ENCODE assay signal across 17 cellular contexts in genomic region chr9:35681341-35682002, GRCh38. TPM values are rescaled to one million over a fixed set of nuclear protein-coding genes. Genes with fewer than 3 reads are reported as not detected.
DNase-seq lines count a peak whose midpoint lies in the region; ATAC-seq and TF ChIP-seq lines count a peak whose summit lies in the region.
"Had no signal": no experiment of that assay in that cellular context is flagged by ENCODE, and none has a peak within 500 bp of the region (broad histone marks: within the 10 kb centered on the region; RNA-seq: fewer than 3 reads in every experiment).

No MANE protein-coding gene starts in this region.

- intact Hi-C loops in IMR-90 (cut with micrococcal nuclease): loop anchor here (2.0 to 10.0 kb wide), 2 partner anchors 17 to 77 kb away; partner anchors contain the start of genes ARHGEF39 and TESK1
- intact Hi-C loops in transverse colon (cut with DNase I; ENCODE audit: low total_unique reads): no loop called here
- intact Hi-C loops in ovary (cut with DNase I): no loop called here

- H2BK20ac ChIP-seq in IMR-90 (ENCODE audit: low read depth, low read length): no peak overlapping the region

- peak overlapping the region; percentile 21 for H2AFZ ChIP-seq in IMR-90 (replicated peaks; ENCODE audit: low read length, poor library complexity)

- H3K14ac ChIP-seq in IMR-90 (replicated peaks; ENCODE audit: low read depth, low read length): peak overlapping the region; percentile 53; the same call in 1 of the 2 replicates

- peak overlapping the region; percentile 17 for H2AK9ac ChIP-seq in IMR-90 (replicated peaks; ENCODE audit: low read depth, low read length, poor library complexity)

- H3K27me3 ChIP-seq in IMR-90 (ENCODE audit: control insufficient read depth, insufficient read depth, low read length) (no peaks in the 10 kb centered on the region), muscle layer of duodenum (ENCODE audit: low read depth, low read length) (peaks cover under 1% of the 10 kb centered on the region), transverse colon (no peaks in the 10 kb centered on the region), ovary (no peaks in the 10 kb centered on the region)
- H3K27me3 ChIP-seq: colonic mucosa, testis had no signal

- H2BK120ac ChIP-seq in IMR-90 (ENCODE audit: low read depth, low read length): no peak overlapping the region

- CTCF ChIA-PET in IMR-90 (lab: Yijun Ruan, JAX): no interaction called here

- H3K23ac ChIP-seq in IMR-90 (ENCODE audit: low read depth, low read length): peak overlapping the region; percentile 63

- peak overlapping the region; percentile 50 for H3K18ac ChIP-seq in IMR-90 (ENCODE audit: low read depth, low read length)

- H3K27ac ChIP-seq in IMR-90 (ENCODE audit: insufficient read depth, low read length) (peak overlapping the region; percentile 47), muscle layer of duodenum (ENCODE audit: low read length) (peak overlapping the region; percentile 61), transverse colon (peak overlapping the region; percentile 29 to 95 (median 92)), ovary (no peak overlapping the region)
- H3K27ac ChIP-seq: C4-2B, colonic mucosa, testis had no signal

- ATAC-seq in IMR-90 (ENCODE audit: low read depth): peak; percentile 4
- no peak for ATAC-seq in HG02610 (IDR thresholded peaks at IDR 0.05; ENCODE audit: unreplicated experiment)
- ATAC-seq: T-helper 17 cell had no signal

- dilution Hi-C loops in IMR-90 (cut with HindIII; ENCODE audit: low sequenced_read_pairs, unreplicated experiment): no loop called here

- TF ChIP-seq CTCF in IMR-90 (conservative IDR thresholded peaks at IDR 0.05; ENCODE audit: low read depth, low read length): no peak
- no peak for TF ChIP-seq CTCF in cardiac fibroblast (IDR thresholded peaks at IDR 0.05; ENCODE audit: low read depth, low read length)
- no peak for TF ChIP-seq CTCF in transverse colon (IDR thresholded peaks at IDR 0.05)
- no peak for TF ChIP-seq CTCF in ovary (IDR thresholded peaks at IDR 0.05)

- WGBS in IMR-90 (ENCODE audit: extremely low coverage in 2 of 2, insufficient read length in 1 of 2), 2 experiments: 83% methylated on average over 2 of the region's 3 CpGs; no CpG with 5 or more reads in 1 of the 2 experiments
- 68 to 100% methylated on average over 1 to 3 of the region's 3 CpGs for WGBS in transverse colon (ENCODE audit: low coverage in 1 of 2), 2 donors
- WGBS in ovary, 3 donors: 54 to 59% (median 58%) methylated on average over 3 of the region's 3 CpGs

- peaks cover 52% of the 10 kb centered on the region for H3K4me1 ChIP-seq in IMR-90 (ENCODE audit: control insufficient read depth, insufficient read depth, low read length)
- peaks cover 0 to 30% of the 10 kb centered on the region in 2 donors for H3K4me1 ChIP-seq in muscle layer of duodenum (ENCODE audit: control insufficient read depth in 1 of 2, insufficient read depth in 2 of 2, low read length in 2 of 2)
- H3K4me1 ChIP-seq in transverse colon: peaks cover 0 to 12% (median 0%) of the 10 kb centered on the region in 4 donors
- H3K4me1 ChIP-seq in ovary (ENCODE audit: insufficient read depth): peaks cover 7% of the 10 kb centered on the region
- H3K4me1 ChIP-seq: colonic mucosa had no signal

- H3K36me3 ChIP-seq in IMR-90 (ENCODE audit: control insufficient read depth, insufficient read depth, low read length): peaks cover 49% of the 10 kb centered on the region
- H3K36me3 ChIP-seq in muscle layer of duodenum (ENCODE audit: control insufficient read depth in 1 of 2, insufficient read depth in 2 of 2, low read length in 2 of 2): peaks cover 26 to 37% of the 10 kb centered on the region in 2 donors
- peaks cover 0 to 6% (median 0%) of the 10 kb centered on the region in 4 donors for H3K36me3 ChIP-seq in transverse colon
- H3K36me3 ChIP-seq in ovary: no peaks in the 10 kb centered on the region
- H3K36me3 ChIP-seq: colonic mucosa had no signal

- TF ChIP-seq RAD21 in IMR-90 (IDR thresholded peaks at IDR 0.05; ENCODE audit: low read length): no peak

- no peak overlapping the region for H3K4me3 ChIP-seq in IMR-90 (ENCODE audit: insufficient read depth, low read depth, low read length)
- no peak overlapping the region for H3K4me3 ChIP-seq in cardiac fibroblast (replicated peaks in 1 of 2; ENCODE audit: low read depth in 2 of 2, low read length in 2 of 2)
- H3K4me3 ChIP-seq in muscle layer of duodenum (ENCODE audit: low read depth in 1 of 2, low read length in 2 of 2): no peak overlapping the region
- H3K4me3 ChIP-seq in transverse colon: no peak overlapping the region
- H3K4me3 ChIP-seq in ovary: no peak overlapping the region
- H3K4me3 ChIP-seq: colonic mucosa, testis had no signal

- no peak overlapping the region for H4K91ac ChIP-seq in IMR-90 (ENCODE audit: insufficient read depth, low read depth, low read length)

- no peak overlapping the region for H3K4me2 ChIP-seq in IMR-90 (ENCODE audit: low read depth, low read length)

- H3K9me1 ChIP-seq in IMR-90 (ENCODE audit: insufficient read depth, low read length): peaks cover 53% of the 10 kb centered on the region

- H2BK15ac ChIP-seq in IMR-90 (ENCODE audit: low read depth, low read length): no peak overlapping the region

- peak overlapping the region; percentile 23; the same call in 1 of the 2 replicates for H3K9ac ChIP-seq in IMR-90 (ENCODE audit: low read depth, low read length)

- DNase-seq in IMR-90 (peak; percentile 51), cardiac fibroblast (ENCODE audit: low read depth in 2 of 2) (peak; percentile 35 to 42), transverse colon (no peak), NCI-H1105 treated with DMSO at 0.1 percent for 48 hours (lab: John Stamatoyannopoulos, UW) (no peak), ovary (no peak)
- DNase-seq: activated CD4-positive, alpha-beta T cell treated with anti-CD3 and anti-CD28 coated beads for 48 hours; activated T-cell treated with anti-CD3 and anti-CD28 coated beads, Interleukin-2, amount 50 U/mL, for 1 hour; colonic mucosa; DND-41; NCI-H187 treated with DMSO at 0.1 percent for 48 hours; NCI-H69; occipital lobe; T-helper 17 cell; testis had no signal

- H3K56ac ChIP-seq in IMR-90 (ENCODE audit: extremely low read depth, insufficient read depth, low read length): no peak overlapping the region

- H3K4ac ChIP-seq in IMR-90 (ENCODE audit: low read depth, low read length): peak overlapping the region; percentile 69

- POLR2A ChIA-PET in IMR-90 (lab: Charles Lee; ENCODE audit: unreplicated experiment): interaction anchor here (2.0 to 2.7 kb wide), 3 partner anchors 9 to 20 kb away, joined by 8 to 25 read pairs (median 11); partner anchors contain the start of gene TPM2

- TF ChIP-seq POLR2A in IMR-90 (IDR thresholded peaks at IDR 0.05; ENCODE audit: low read depth, low read length) (no peak), transverse colon (IDR thresholded peaks at IDR 0.05) (no peak), ovary (IDR thresholded peaks at IDR 0.05) (no peak)

- H3K79me1 ChIP-seq in IMR-90 (ENCODE audit: low read depth in 1 of 2, low read length in 2 of 2): peaks cover 13 to 64% of the 10 kb centered on the region in 2 experiments

- no peak for TF ChIP-seq EP300 in transverse colon (IDR thresholded peaks at IDR 0.05; ENCODE audit: low read depth)
- no peak for TF ChIP-seq EP300 in ovary (IDR thresholded peaks at IDR 0.05)

- in situ Hi-C loops in IMR-90 (cut with MboI; ENCODE audit: low sequenced_read_pairs): no loop called here
- in situ Hi-C loops in transverse colon (cut with MboI; ENCODE audit: low pct_ligation_motif_present in 1 of 4, low pct_unique_long_range_greater_than_20kb in 1 of 4, low sequenced_read_pairs in 3 of 4): loop anchor here in 1 of 4 donors (25.0 kb wide), 1 partner anchor 694 kb away; the partner anchor contains the start of gene DNAJB5

- peak overlapping the region; percentile 31; the same call in 1 of the 2 replicates for H4K5ac ChIP-seq in IMR-90 (ENCODE audit: low read depth, low read length)

- H3K9me3 ChIP-seq in IMR-90 (ENCODE audit: control insufficient read depth, insufficient read depth, low read length) (no peaks in the 10 kb centered on the region), muscle layer of duodenum (ENCODE audit: control insufficient read depth in 1 of 2, low read length in 2 of 2) (no peaks in the 10 kb centered on the region), transverse colon (no peaks in the 10 kb centered on the region), ovary (no peaks in the 10 kb centered on the region)
- H3K9me3 ChIP-seq: colonic mucosa, testis had no signal

- BruUV-seq in IMR-90 (replicated peaks; lab: Mats Ljungman, UMichigan): no TSS peak

- peak overlapping the region; percentile 32; the same call in 1 of the 2 replicates for H2AK5ac ChIP-seq in IMR-90 (ENCODE audit: low read depth, low read length)

- H4K20me1 ChIP-seq in IMR-90 (ENCODE audit: insufficient read depth, low read length): peaks cover 66% of the 10 kb centered on the region

- H4K8ac ChIP-seq in IMR-90 (ENCODE audit: low read depth in 2 of 2, low read length in 2 of 2): peak overlapping the region in 1 of 2 experiments; percentile 66; a peak in 2 of 4 replicates

- H2BK5ac ChIP-seq in IMR-90 (ENCODE audit: low read depth, low read length, poor library complexity, severe bottlenecking): peak overlapping the region; percentile 82

RNA-seq across cellular contexts. Expression of gene CA9, which starts 7.7 kb away (rescaled TPM):
- total RNA-seq in IMR-90 (2012; rRNA removed) (0.54 and 0.56 TPM in 2 replicates), transverse colon (not detected), ovary (10 to 100 TPM in 1 of 7 donors, 1 to 10 TPM in 4, under 1 TPM in 1, not detected in 1; 0.37 to 19.5 (median 1.4) TPM)
- polyA plus RNA-seq in IMR-90 (2012; rRNA removed) (3.7 and 3.9 TPM in 2 replicates), ovary (under 1 TPM; 0.38 to 0.42 TPM)
- 5.2 and 9.9 TPM in 2 replicates for polyA plus RNA-seq in IMR-90 (2012; cell fraction: cytosol; rRNA removed)
- polyA plus RNA-seq in IMR-90 (2012; cell fraction: nucleus; rRNA removed; ENCODE audit: low replicate concordance): 2.5 and 4.3 TPM in 2 replicates
- total RNA-seq: T-helper 17 cell had no signal

RNA-seq across cellular contexts. Expression of gene TPM2, which starts 8.3 kb away (rescaled TPM):
- total RNA-seq in IMR-90 (2012; rRNA removed) (960 and 1,994 TPM in 2 replicates), transverse colon (1,000 to 10,000 TPM in 1 of 4 donors, 100 to 1,000 TPM in 3; 493 to 2,531 (median 633) TPM), ovary (100 to 1,000 TPM; 179 to 853 (median 309) TPM)
- polyA plus RNA-seq in IMR-90 (2012; rRNA removed) (2,500 and 2,548 TPM in 2 replicates), ovary (100 to 1,000 TPM; 526 to 716 TPM)
- polyA plus RNA-seq in IMR-90 (2012; cell fraction: cytosol; rRNA removed): 1,868 and 3,037 TPM in 2 replicates
- polyA plus RNA-seq in IMR-90 (2012; cell fraction: nucleus; rRNA removed; ENCODE audit: low replicate concordance): 2,387 and 3,173 TPM in 2 replicates

RNA-seq across cellular contexts. Expression of gene ARHGEF39, which starts 16.5 kb away (rescaled TPM):
- 0.56 and 2.5 TPM in 2 replicates for total RNA-seq in IMR-90 (2012; rRNA removed)
- 2.1 and 2.8 TPM in 2 replicates for polyA plus RNA-seq in IMR-90 (2012; rRNA removed)
- 0.82 and 1.1 TPM in 2 replicates for polyA plus RNA-seq in IMR-90 (2012; cell fraction: cytosol; rRNA removed)
- 7.1 and 7.2 TPM in 2 replicates for polyA plus RNA-seq in IMR-90 (2012; cell fraction: nucleus; rRNA removed; ENCODE audit: low replicate concordance)
- total RNA-seq in transverse colon: 1 to 10 TPM; 1.6 to 7.4 (median 5.8) TPM
- total RNA-seq in ovary: 1 to 10 TPM in 2 of 7 donors, under 1 TPM in 5; 0.17 to 1.4 (median 0.58) TPM
- polyA plus RNA-seq in ovary: under 1 TPM; 0.17 to 0.52 TPM

RNA-seq across cellular contexts. Expression of gene CCDC107, which starts 23.4 kb away (rescaled TPM):
- total RNA-seq in IMR-90 (2012; rRNA removed): 6.8 and 10.0 TPM in 2 replicates
- polyA plus RNA-seq in IMR-90 (2012; rRNA removed): 21.1 and 24.4 TPM in 2 replicates
- polyA plus RNA-seq in IMR-90 (2012; cell fraction: cytosol; rRNA removed): 15.4 and 21.2 TPM in 2 replicates
- polyA plus RNA-seq in IMR-90 (2012; cell fraction: nucleus; rRNA removed; ENCODE audit: low replicate concordance): 17.3 and 33.3 TPM in 2 replicates
- 10 to 100 TPM; 32.0 to 50.1 (median 37.2) TPM for total RNA-seq in transverse colon
- total RNA-seq in ovary: 10 to 100 TPM; 14.6 to 29.8 (median 19.1) TPM
- polyA plus RNA-seq in ovary: 10 to 100 TPM; 15.0 to 17.8 TPM

RNA-seq across cellular contexts. Expression of gene RMRP, which starts 23.7 kb away (rescaled TPM):
- 13,690 and 21,707 TPM in 2 replicates for total RNA-seq in IMR-90 (2012; rRNA removed)
- 39.7 and 88.0 TPM in 2 replicates for polyA plus RNA-seq in IMR-90 (2012; rRNA removed)
- not detected in 2 replicates for polyA plus RNA-seq in IMR-90 (2012; cell fraction: cytosol; rRNA removed)
- polyA plus RNA-seq in IMR-90 (2012; cell fraction: nucleus; rRNA removed; ENCODE audit: low replicate concordance): not detected in 2 replicates
- 1,000 to 10,000 TPM; 1,115 to 7,222 (median 2,718) TPM for total RNA-seq in transverse colon
- over 10,000 TPM in 5 of 7 donors, 1,000 to 10,000 TPM in 2; 3,031 to 27,726 (median 15,130) TPM for total RNA-seq in ovary
- 100 to 1,000 TPM in 1 of 2 donors, not detected in 1; 126 TPM for polyA plus RNA-seq in ovary

Comparison
In these comparisons a context has a peak if more than half of its experiments do, and no peak if none do; other contexts are left out.
1. DNase-seq: peak in IMR-90 (single experiment) and cardiac fibroblast (2 of 2); none in transverse colon (single experiment), NCI-H1105 treated with DMSO at 0.1 percent for 48 hours (single experiment) and ovary (0 of 5).
2. H3K27ac ChIP-seq: peak in IMR-90 (single experiment), muscle layer of duodenum (single experiment) and transverse colon (4 of 4); none in ovary (0 of 2).